Comparison of ENCODE assay signal across 6 cellular contexts in the genomic region with DNA sequence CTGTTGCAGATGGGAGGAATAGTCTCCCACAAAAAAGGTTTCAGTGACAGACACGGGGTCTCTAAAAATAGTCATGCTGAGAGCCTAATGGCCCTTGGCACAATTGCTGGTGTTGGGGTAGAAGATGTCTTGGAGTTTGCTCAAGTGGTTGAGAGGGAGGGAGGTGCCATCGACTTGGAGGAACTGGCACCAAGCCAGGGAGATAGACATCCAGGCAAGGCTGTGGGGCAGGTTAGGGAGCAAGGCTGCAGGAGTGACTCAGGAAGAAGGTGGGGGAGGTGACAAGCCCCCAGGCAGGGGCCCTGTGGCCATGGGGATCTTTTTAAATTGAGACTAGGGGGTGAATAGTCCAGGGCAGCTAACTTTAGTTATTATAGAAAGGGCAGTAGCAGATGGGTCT. TPM values are rescaled to one million over a fixed set of nuclear protein-coding genes. Genes with fewer than 3 reads are reported as not detected.
DNase-seq lines count a peak whose midpoint lies in the region; ATAC-seq and TF ChIP-seq lines count a peak whose summit lies in the region.
"Not testable (repeated sequence)": the region's sequence is repeated elsewhere in the genome, so short reads cannot be mapped to it uniquely, and the experiment has no call there.

No MANE protein-coding gene starts in this region.

- H3K36me3 Mint-ChIP-seq in activated CD4-positive, alpha-beta T cell treated with anti-CD3 and anti-CD28 coated beads, Interleukin-2, amount 10 ng/mL, durations not matched to agents 7 days and 5 days (ENCODE audit: low read depth); nephron (ENCODE audit: low read depth): not testable (repeated sequence)

- H3K36me3 ChIP-seq in left ventricle myocardium inferior; psoas muscle (ENCODE audit: insufficient read depth in 1 of 2, low read depth in 1 of 2); skeletal muscle tissue (ENCODE audit: control insufficient read depth in 3 of 3, insufficient read depth in 3 of 3, low read length in 3 of 3); thyroid gland: not testable (repeated sequence)

- TF ChIP-seq POLR2A in thyroid gland (IDR thresholded peaks at IDR 0.05), result not testable (repeated sequence)

- not testable (repeated sequence) for H3K9me3 Mint-ChIP-seq in activated CD4-positive, alpha-beta T cell treated with anti-CD3 and anti-CD28 coated beads, Interleukin-2, amount 10 ng/mL, durations not matched to agents 7 days and 5 days; nephron

- POLR2A ChIA-PET in activated CD4-positive, alpha-beta T cell treated with anti-CD3 and anti-CD28 coated beads, Interleukin-2, amount 10 ng/mL, durations not matched to agents 7 days and 5 days (lab: Charles Lee), result not testable (repeated sequence)

- H3K27me3 Mint-ChIP-seq in activated CD4-positive, alpha-beta T cell treated with anti-CD3 and anti-CD28 coated beads, Interleukin-2, amount 10 ng/mL, durations not matched to agents 7 days and 5 days; nephron (ENCODE audit: low read depth): not testable (repeated sequence)

- not testable (repeated sequence) for H3K9ac ChIP-seq in skeletal muscle tissue (ENCODE audit: low read depth in 1 of 3, low read length in 3 of 3)

- DNase-seq in activated CD4-positive, alpha-beta T cell treated with anti-CD3 and anti-CD28 coated beads, Interleukin-2, amount 10 ng/mL, durations not matched to agents 7 days and 5 days, result peak; percentile 3
- DNase-seq in left ventricle myocardium inferior, psoas muscle: not testable (repeated sequence)
- DNase-seq in thyroid gland, result peak; percentile 37 to 39

- H3K4me3 Mint-ChIP-seq in activated CD4-positive, alpha-beta T cell treated with anti-CD3 and anti-CD28 coated beads, Interleukin-2, amount 10 ng/mL, durations not matched to agents 7 days and 5 days; nephron: not testable (repeated sequence)

- not testable (repeated sequence) for H3K27me3 ChIP-seq in left ventricle myocardium inferior (ENCODE audit: low read depth); psoas muscle (ENCODE audit: insufficient read depth in 3 of 3, low read length in 2 of 3); skeletal muscle tissue (ENCODE audit: control insufficient read depth in 3 of 3, insufficient read depth in 3 of 3, low read length in 3 of 3); thyroid gland

- H3K27ac ChIP-seq in left ventricle myocardium inferior (replicated peaks) (peak overlapping the region; percentile 42), psoas muscle (peak overlapping the region; percentile 30), skeletal muscle tissue (ENCODE audit: low read depth, low read length) (peak overlapping the region; percentile 7)
- not testable (repeated sequence) for H3K27ac ChIP-seq in thyroid gland

- not testable (repeated sequence) for H3K27ac Mint-ChIP-seq in activated CD4-positive, alpha-beta T cell treated with anti-CD3 and anti-CD28 coated beads, Interleukin-2, amount 10 ng/mL, durations not matched to agents 7 days and 5 days
- peak overlapping the region in 2 of 3 experiments; percentile 35 to 59 for H3K27ac Mint-ChIP-seq in nephron

- ATAC-seq in psoas muscle, result not testable (repeated sequence)

- H3K4me1 ChIP-seq in left ventricle myocardium inferior; psoas muscle; skeletal muscle tissue (ENCODE audit: control insufficient read depth in 3 of 3, insufficient read depth in 3 of 3, low read length in 3 of 3); thyroid gland: not testable (repeated sequence)

- not testable (repeated sequence) for H3K4me1 Mint-ChIP-seq in activated CD4-positive, alpha-beta T cell treated with anti-CD3 and anti-CD28 coated beads, Interleukin-2, amount 10 ng/mL, durations not matched to agents 7 days and 5 days; nephron

- WGBS in psoas muscle, 3 donors, result 7 to 10% methylated on average over 1 to 2 of the region's 2 CpGs; no CpG with 5 or more reads in 1 of the 3 donors
- WGBS in thyroid gland, 2 donors, result 8% methylated on average over 1 of the region's 2 CpGs; no CpG with 5 or more reads in 1 of the 2 donors

- CTCF ChIA-PET in activated CD4-positive, alpha-beta T cell treated with anti-CD3 and anti-CD28 coated beads, Interleukin-2, amount 10 ng/mL, durations not matched to agents 7 days and 5 days (lab: Charles Lee), result not testable (repeated sequence)

- not testable (repeated sequence) for H3K4me3 ChIP-seq in left ventricle myocardium inferior; psoas muscle; skeletal muscle tissue (ENCODE audit: low read length in 3 of 3); thyroid gland (replicated peaks in 1 of 3)

- TF ChIP-seq CTCF in left ventricle myocardium inferior (IDR thresholded peaks at IDR 0.05; ENCODE audit: borderline replicate concordance); nephron (IDR thresholded peaks at IDR 0.05; ENCODE audit: unreplicated experiment in 3 of 3); psoas muscle (IDR thresholded peaks at IDR 0.05); thyroid gland (IDR thresholded peaks at IDR 0.05): not testable (repeated sequence)

- not testable (repeated sequence) for H3K9me3 ChIP-seq in left ventricle myocardium inferior (replicated peaks); psoas muscle; skeletal muscle tissue (ENCODE audit: control insufficient read depth in 3 of 3, low read length in 3 of 3); thyroid gland

- intact Hi-C loops in left ventricle myocardium inferior (cut with micrococcal nuclease); psoas muscle (cut with DNase I); thyroid gland (cut with DNase I): not testable (repeated sequence)

RNA-seq across cellular contexts. Expression of a gene that starts 27.9 kb away (rescaled TPM):
- 10 to 100 TPM; 15.3 to 17.9 TPM for total RNA-seq in activated CD4-positive, alpha-beta T cell treated with anti-CD3 and anti-CD28 coated beads, Interleukin-2, amount 10 ng/mL, durations not matched to agents 7 days and 5 days
- total RNA-seq in left ventricle myocardium inferior (6.9 TPM), psoas muscle (1 to 10 TPM; 2.6 to 5.3 (median 3.5) TPM), skeletal muscle tissue (8.9 TPM), thyroid gland (10 to 100 TPM; 18.1 to 40.8 (median 27.2) TPM)
- polyA plus RNA-seq in psoas muscle, result 1 to 10 TPM; 1.1 to 5.3 (median 3.5) TPM
